25 cellular contexts compared by ENCODE assay signal in genomic region chr12:88594780-88595179, GRCh38. TPM values are rescaled to one million over a fixed set of nuclear protein-coding genes. Genes with fewer than 3 reads are reported as not detected.
"Had no signal": no experiment of that assay in that cellular context is flagged by ENCODE, and none has a peak within 500 bp of the region (broad histone marks: within the 10 kb centered on the region; RNA-seq: fewer than 3 reads in every experiment).

No MANE protein-coding gene starts in this region.

- H3K4me1 ChIP-seq: heart right ventricle, left ventricle myocardium inferior, right atrium auricular region, right lobe of liver, tibial nerve, upper lobe of left lung, vagina had no signal

- H3K9me3 Mint-ChIP-seq: nephron progenitor cell; stimulated activated memory B cell treated with anti-CD40 and anti-IgM and Interleukin-4, amounts not matched to agents 10 μg/mL and 1 μg/mL and 100 μg/mL, for 72 hours; stimulated activated naive CD8-positive, alpha-beta T cell treated with anti-CD3 and anti-CD28 coated beads, Interleukin-15, amount 100 ng/mL, for 72 hours had no signal

- H3K27me3 Mint-ChIP-seq: naive thymus-derived CD8-positive, alpha-beta T cell; progenitor cell of endocrine pancreas; stimulated activated memory B cell treated with anti-CD40 and anti-IgM and Interleukin-4, amounts not matched to agents 10 μg/mL and 1 μg/mL and 100 μg/mL, for 72 hours; stimulated activated naive CD8-positive, alpha-beta T cell treated with anti-CD3 and anti-CD28 coated beads, Interleukin-15, amount 100 ng/mL, for 72 hours had no signal

- H3K27ac ChIP-seq: heart right ventricle, left ventricle myocardium inferior, ovary, right atrium auricular region, right lobe of liver, tibial nerve, upper lobe of left lung, vagina had no signal

- H3K9me3 ChIP-seq: heart right ventricle, ovary, right atrium auricular region, right lobe of liver, tibial nerve, upper lobe of left lung, vagina had no signal

- ATAC-seq: heart right ventricle; naive thymus-derived CD8-positive, alpha-beta T cell; right lobe of liver; stimulated activated memory B cell treated with anti-CD40 and anti-IgM and Interleukin-4, amounts not matched to agents 10 μg/mL and 1 μg/mL and 100 μg/mL, for 72 hours; stimulated activated naive CD8-positive, alpha-beta T cell treated with anti-CD3 and anti-CD28 coated beads, Interleukin-15, amount 100 ng/mL, for 72 hours had no signal

- DNase-seq: heart right ventricle; hippocampal formation; kidney; left ventricle myocardium inferior; mesendoderm; naive thymus-derived CD8-positive, alpha-beta T cell; nephron progenitor cell; ovary; right lobe of liver; stimulated activated CD4-positive, alpha-beta T cell treated with anti-CD3 and anti-CD28 coated beads, Interleukin-1b, Interleukin-23, amount 100 ng/mL, for 48 hours; stimulated activated CD4-positive, alpha-beta T cell treated with anti-CD3 and anti-CD28 coated beads, Interleukin-2, amount 100 ng/mL, for 48 hours; stimulated activated CD4-positive, alpha-beta T cell treated with anti-CD3 and anti-CD28 coated beads, Interleukin-4, amount 100 ng/mL, for 4 hours; stimulated activated CD8-positive, alpha-beta memory T cell treated with anti-CD3 and anti-CD28 coated beads, Interleukin-4, amount 100 ng/mL, for 48 hours; stimulated activated naive CD4-positive, alpha-beta T cell treated with Interleukin-2 at 50 U/mL for 16 hours; stimulated activated naive CD8-positive, alpha-beta T cell treated with anti-CD3 and anti-CD28 coated beads, Interleukin-15, amount 100 ng/mL, for 72 hours; substantia nigra; upper lobe of left lung had no signal

- H3K4me3 Mint-ChIP-seq: mesothelial cell of epicardium; naive thymus-derived CD8-positive, alpha-beta T cell; nephron progenitor cell; stimulated activated memory B cell treated with anti-CD40 and anti-IgM and Interleukin-4, amounts not matched to agents 10 μg/mL and 1 μg/mL and 100 μg/mL, for 72 hours; stimulated activated naive CD8-positive, alpha-beta T cell treated with anti-CD3 and anti-CD28 coated beads, Interleukin-15, amount 100 ng/mL, for 72 hours had no signal

- H3K4me2 ChIP-seq: smooth muscle cell had no signal

- H3K27ac Mint-ChIP-seq: mesothelial cell of epicardium; naive thymus-derived CD8-positive, alpha-beta T cell; nephron progenitor cell; progenitor cell of endocrine pancreas; stimulated activated memory B cell treated with anti-CD40 and anti-IgM and Interleukin-4, amounts not matched to agents 10 μg/mL and 1 μg/mL and 100 μg/mL, for 72 hours; stimulated activated naive CD8-positive, alpha-beta T cell treated with anti-CD3 and anti-CD28 coated beads, Interleukin-15, amount 100 ng/mL, for 72 hours had no signal

- H3K36me3 ChIP-seq: heart right ventricle, left ventricle myocardium inferior, ovary, right atrium auricular region, right lobe of liver, tibial nerve, upper lobe of left lung, vagina had no signal

- H3K4me3 ChIP-seq: heart right ventricle, left ventricle myocardium inferior, lung, ovary, right atrium auricular region, right lobe of liver, smooth muscle cell, tibial nerve, upper lobe of left lung, vagina had no signal

- H3K36me3 Mint-ChIP-seq: mesothelial cell of epicardium; stimulated activated memory B cell treated with anti-CD40 and anti-IgM and Interleukin-4, amounts not matched to agents 10 μg/mL and 1 μg/mL and 100 μg/mL, for 72 hours had no signal

- H3K27me3 ChIP-seq: heart right ventricle, ovary, right atrium auricular region, right lobe of liver, tibial nerve, upper lobe of left lung, vagina had no signal

- H3K4me1 Mint-ChIP-seq: mesothelial cell of epicardium; naive thymus-derived CD8-positive, alpha-beta T cell; nephron progenitor cell; stimulated activated memory B cell treated with anti-CD40 and anti-IgM and Interleukin-4, amounts not matched to agents 10 μg/mL and 1 μg/mL and 100 μg/mL, for 72 hours; stimulated activated naive CD8-positive, alpha-beta T cell treated with anti-CD3 and anti-CD28 coated beads, Interleukin-15, amount 100 ng/mL, for 72 hours had no signal

RNA-seq across cellular contexts. Expression of gene KITLG, which starts 14.5 kb away (rescaled TPM):
- polyA plus RNA-seq: naive thymus-derived CD8-positive, alpha-beta T cell had no signal
